ENCODE assay signal across 1 cellular context in genomic region chr9:5838884-5839571, GRCh38.
TF ChIP-seq lines count a peak whose summit lies in the region.

No MANE protein-coding gene starts in this region.

TF ChIP-seq in HepG2, 621 proteins besides CTCF, POLR2A, EP300 and RAD21 (continued from another document and continues in another):
- TF ChIP-seq, protein P1, sequence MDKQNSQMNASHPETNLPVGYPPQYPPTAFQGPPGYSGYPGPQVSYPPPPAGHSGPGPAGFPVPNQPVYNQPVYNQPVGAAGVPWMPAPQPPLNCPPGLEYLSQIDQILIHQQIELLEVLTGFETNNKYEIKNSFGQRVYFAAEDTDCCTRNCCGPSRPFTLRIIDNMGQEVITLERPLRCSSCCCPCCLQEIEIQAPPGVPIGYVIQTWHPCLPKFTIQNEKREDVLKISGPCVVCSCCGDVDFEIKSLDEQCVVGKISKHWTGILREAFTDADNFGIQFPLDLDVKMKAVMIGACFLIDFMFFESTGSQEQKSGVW (CRISPR knock-in tag; IDR thresholded peaks at IDR 0.05; ENCODE audit: borderline replicate concordance) = no peak
- TF ChIP-seq ZNF335 (CRISPR knock-in tag; IDR thresholded peaks at IDR 0.05) = 0 out of 2 replicates have a peak, but pooled peaks have one; percentile 51
- TF ChIP-seq SRSF4 (IDR thresholded peaks at IDR 0.05; ENCODE audit: low read depth, low read length, poor library complexity, severe bottlenecking) = no peak
- TF ChIP-seq ZNF563 (CRISPR knock-in tag; IDR thresholded peaks at IDR 0.05) = no peak
- no peak for TF ChIP-seq ZNF34 (CRISPR knock-in tag; IDR thresholded peaks at IDR 0.05; ENCODE audit: borderline replicate concordance)
- TF ChIP-seq ZKSCAN8 (CRISPR knock-in tag; IDR thresholded peaks at IDR 0.05; ENCODE audit: borderline replicate concordance) = peak; percentile 42; the same call in 1 of the 2 replicates
- TF ChIP-seq, protein P2, sequence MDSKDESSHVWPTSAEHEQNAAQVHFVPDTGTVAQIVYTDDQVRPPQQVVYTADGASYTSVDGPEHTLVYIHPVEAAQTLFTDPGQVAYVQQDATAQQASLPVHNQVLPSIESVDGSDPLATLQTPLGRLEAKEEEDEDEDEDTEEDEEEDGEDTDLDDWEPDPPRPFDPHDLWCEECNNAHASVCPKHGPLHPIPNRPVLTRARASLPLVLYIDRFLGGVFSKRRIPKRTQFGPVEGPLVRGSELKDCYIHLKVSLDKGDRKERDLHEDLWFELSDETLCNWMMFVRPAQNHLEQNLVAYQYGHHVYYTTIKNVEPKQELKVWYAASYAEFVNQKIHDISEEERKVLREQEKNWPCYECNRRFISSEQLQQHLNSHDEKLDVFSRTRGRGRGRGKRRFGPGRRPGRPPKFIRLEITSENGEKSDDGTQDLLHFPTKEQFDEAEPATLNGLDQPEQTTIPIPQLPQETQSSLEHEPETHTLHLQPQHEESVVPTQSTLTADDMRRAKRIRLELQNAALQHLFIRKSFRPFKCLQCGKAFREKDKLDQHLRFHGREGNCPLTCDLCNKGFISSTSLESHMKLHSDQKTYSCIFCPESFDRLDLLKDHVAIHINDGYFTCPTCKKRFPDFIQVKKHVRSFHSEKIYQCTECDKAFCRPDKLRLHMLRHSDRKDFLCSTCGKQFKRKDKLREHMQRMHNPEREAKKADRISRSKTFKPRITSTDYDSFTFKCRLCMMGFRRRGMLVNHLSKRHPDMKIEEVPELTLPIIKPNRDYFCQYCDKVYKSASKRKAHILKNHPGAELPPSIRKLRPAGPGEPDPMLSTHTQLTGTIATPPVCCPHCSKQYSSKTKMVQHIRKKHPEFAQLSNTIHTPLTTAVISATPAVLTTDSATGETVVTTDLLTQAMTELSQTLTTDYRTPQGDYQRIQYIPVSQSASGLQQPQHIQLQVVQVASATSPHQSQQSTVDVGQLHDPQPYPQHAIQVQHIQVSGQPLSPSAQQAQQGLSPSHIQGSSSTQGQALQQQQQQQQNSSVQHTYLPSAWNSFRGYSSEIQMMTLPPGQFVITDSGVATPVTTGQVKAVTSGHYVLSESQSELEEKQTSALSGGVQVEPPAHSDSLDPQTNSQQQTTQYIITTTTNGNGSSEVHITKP (CRISPR knock-in tag; IDR thresholded peaks at IDR 0.05; ENCODE audit: low read depth) = peak; percentile 50; the same call in 1 of the 2 replicates
- peak; percentile 63; the same call in 1 of the 2 replicates for TF ChIP-seq ZNF670 (CRISPR knock-in tag; IDR thresholded peaks at IDR 0.05; ENCODE audit: borderline replicate concordance)
- peak; percentile 41; the same call in 1 of the 2 replicates for TF ChIP-seq KDM2A (CRISPR knock-in tag; IDR thresholded peaks at IDR 0.05; ENCODE audit: borderline replicate concordance, low read depth)
- 0 out of 2 replicates have a peak, but pooled peaks have one; percentile 27 for TF ChIP-seq ZNF24 (IDR thresholded peaks at IDR 0.05)
- TF ChIP-seq CENPT (CRISPR knock-in tag; IDR thresholded peaks at IDR 0.05; ENCODE audit: low read depth) = no peak
- no peak for TF ChIP-seq ZKSCAN1 (IDR thresholded peaks at IDR 0.05; ENCODE audit: low read length)
- peak in 1 of 2 experiments; percentile 52; a peak in 2 of 4 replicates for TF ChIP-seq NR2F1 (CRISPR knock-in tag; IDR thresholded peaks at IDR 0.05)
- TF ChIP-seq MXD4 (CRISPR knock-in tag; IDR thresholded peaks at IDR 0.05) = 0 out of 2 replicates have a peak, but pooled peaks have one; percentile 35
- no peak for TF ChIP-seq ZFYVE20 (CRISPR knock-in tag; IDR thresholded peaks at IDR 0.05; ENCODE audit: borderline replicate concordance, low read depth)
- TF ChIP-seq MTF2 (CRISPR knock-in tag; IDR thresholded peaks at IDR 0.05; ENCODE audit: borderline replicate concordance) = no peak
- TF ChIP-seq SOX5 (CRISPR knock-in tag; IDR thresholded peaks at IDR 0.05; ENCODE audit: borderline replicate concordance) = peak; percentile 78
- TF ChIP-seq, protein P3, sequence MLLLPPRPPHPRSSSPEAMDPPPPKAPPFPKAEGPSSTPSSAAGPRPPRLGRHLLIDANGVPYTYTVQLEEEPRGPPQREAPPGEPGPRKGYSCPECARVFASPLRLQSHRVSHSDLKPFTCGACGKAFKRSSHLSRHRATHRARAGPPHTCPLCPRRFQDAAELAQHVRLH (CRISPR knock-in tag; IDR thresholded peaks at IDR 0.05; ENCODE audit: borderline replicate concordance, low read depth) = peak; percentile 40; the same call in 1 of the 2 replicates
- TF ChIP-seq GFI1 (CRISPR knock-in tag; IDR thresholded peaks at IDR 0.05; ENCODE audit: borderline replicate concordance) = peak; percentile 38; the same call in 1 of the 2 replicates
- TF ChIP-seq ZBTB7B (CRISPR knock-in tag; IDR thresholded peaks at IDR 0.05) = peak; percentile 58; the same call in 1 of the 2 replicates
- 0 out of 2 replicates have a peak, but pooled peaks have one; percentile 11 for TF ChIP-seq BCL6 (CRISPR knock-in tag; IDR thresholded peaks at IDR 0.05)
- TF ChIP-seq POGZ (CRISPR knock-in tag; IDR thresholded peaks at IDR 0.05) = peak; percentile 71
- TF ChIP-seq ASH2L (IDR thresholded peaks at IDR 0.05; ENCODE audit: insufficient read length, low read depth, low read length) = peak; percentile 66
- no peak; the same call in 1 of the 2 replicates for TF ChIP-seq ZNF124 (CRISPR knock-in tag; IDR thresholded peaks at IDR 0.05)
- TF ChIP-seq MIER2 (CRISPR knock-in tag; IDR thresholded peaks at IDR 0.05) = 0 out of 2 replicates have a peak, but pooled peaks have one; percentile 21
- TF ChIP-seq, protein P4, sequence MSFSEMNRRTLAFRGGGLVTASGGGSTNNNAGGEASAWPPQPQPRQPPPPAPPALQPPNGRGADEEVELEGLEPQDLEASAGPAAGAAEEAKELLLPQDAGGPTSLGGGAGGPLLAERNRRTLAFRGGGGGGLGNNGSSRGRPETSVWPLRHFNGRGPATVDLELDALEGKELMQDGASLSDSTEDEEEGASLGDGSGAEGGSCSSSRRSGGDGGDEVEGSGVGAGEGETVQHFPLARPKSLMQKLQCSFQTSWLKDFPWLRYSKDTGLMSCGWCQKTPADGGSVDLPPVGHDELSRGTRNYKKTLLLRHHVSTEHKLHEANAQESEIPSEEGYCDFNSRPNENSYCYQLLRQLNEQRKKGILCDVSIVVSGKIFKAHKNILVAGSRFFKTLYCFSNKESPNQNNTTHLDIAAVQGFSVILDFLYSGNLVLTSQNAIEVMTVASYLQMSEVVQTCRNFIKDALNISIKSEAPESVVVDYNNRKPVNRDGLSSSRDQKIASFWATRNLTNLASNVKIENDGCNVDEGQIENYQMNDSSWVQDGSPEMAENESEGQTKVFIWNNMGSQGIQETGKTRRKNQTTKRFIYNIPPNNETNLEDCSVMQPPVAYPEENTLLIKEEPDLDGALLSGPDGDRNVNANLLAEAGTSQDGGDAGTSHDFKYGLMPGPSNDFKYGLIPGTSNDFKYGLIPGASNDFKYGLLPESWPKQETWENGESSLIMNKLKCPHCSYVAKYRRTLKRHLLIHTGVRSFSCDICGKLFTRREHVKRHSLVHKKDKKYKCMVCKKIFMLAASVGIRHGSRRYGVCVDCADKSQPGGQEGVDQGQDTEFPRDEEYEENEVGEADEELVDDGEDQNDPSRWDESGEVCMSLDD (CRISPR knock-in tag; IDR thresholded peaks at IDR 0.05; ENCODE audit: borderline replicate concordance) = no peak
- TF ChIP-seq ZEB1 (IDR thresholded peaks at IDR 0.05; ENCODE audit: insufficient replicate concordance, low read depth) = peak; percentile 54
- peak; percentile 79 for TF ChIP-seq DMAP1 (CRISPR knock-in tag; IDR thresholded peaks at IDR 0.05)
- TF ChIP-seq, protein P5, sequence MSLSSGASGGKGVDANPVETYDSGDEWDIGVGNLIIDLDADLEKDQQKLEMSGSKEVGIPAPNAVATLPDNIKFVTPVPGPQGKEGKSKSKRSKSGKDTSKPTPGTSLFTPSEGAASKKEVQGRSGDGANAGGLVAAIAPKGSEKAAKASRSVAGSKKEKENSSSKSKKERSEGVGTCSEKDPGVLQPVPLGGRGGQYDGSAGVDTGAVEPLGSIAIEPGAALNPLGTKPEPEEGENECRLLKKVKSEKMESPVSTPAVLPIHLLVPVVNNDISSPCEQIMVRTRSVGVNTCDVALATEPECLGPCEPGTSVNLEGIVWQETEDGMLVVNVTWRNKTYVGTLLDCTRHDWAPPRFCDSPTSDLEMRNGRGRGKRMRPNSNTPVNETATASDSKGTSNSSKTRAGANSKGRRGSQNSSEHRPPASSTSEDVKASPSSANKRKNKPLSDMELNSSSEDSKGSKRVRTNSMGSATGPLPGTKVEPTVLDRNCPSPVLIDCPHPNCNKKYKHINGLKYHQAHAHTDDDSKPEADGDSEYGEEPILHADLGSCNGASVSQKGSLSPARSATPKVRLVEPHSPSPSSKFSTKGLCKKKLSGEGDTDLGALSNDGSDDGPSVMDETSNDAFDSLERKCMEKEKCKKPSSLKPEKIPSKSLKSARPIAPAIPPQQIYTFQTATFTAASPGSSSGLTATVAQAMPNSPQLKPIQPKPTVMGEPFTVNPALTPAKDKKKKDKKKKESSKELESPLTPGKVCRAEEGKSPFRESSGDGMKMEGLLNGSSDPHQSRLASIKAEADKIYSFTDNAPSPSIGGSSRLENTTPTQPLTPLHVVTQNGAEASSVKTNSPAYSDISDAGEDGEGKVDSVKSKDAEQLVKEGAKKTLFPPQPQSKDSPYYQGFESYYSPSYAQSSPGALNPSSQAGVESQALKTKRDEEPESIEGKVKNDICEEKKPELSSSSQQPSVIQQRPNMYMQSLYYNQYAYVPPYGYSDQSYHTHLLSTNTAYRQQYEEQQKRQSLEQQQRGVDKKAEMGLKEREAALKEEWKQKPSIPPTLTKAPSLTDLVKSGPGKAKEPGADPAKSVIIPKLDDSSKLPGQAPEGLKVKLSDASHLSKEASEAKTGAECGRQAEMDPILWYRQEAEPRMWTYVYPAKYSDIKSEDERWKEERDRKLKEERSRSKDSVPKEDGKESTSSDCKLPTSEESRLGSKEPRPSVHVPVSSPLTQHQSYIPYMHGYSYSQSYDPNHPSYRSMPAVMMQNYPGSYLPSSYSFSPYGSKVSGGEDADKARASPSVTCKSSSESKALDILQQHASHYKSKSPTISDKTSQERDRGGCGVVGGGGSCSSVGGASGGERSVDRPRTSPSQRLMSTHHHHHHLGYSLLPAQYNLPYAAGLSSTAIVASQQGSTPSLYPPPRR (CRISPR knock-in tag; IDR thresholded peaks at IDR 0.05; ENCODE audit: borderline replicate concordance) = peak; percentile 34; the same call in 1 of the 2 replicates
- TF ChIP-seq KMT2A (CRISPR knock-in tag; IDR thresholded peaks at IDR 0.05) = peak; percentile 42; the same call in 1 of the 2 replicates
- peak; percentile 34; the same call in 1 of the 2 replicates for TF ChIP-seq TBX2 (CRISPR knock-in tag; IDR thresholded peaks at IDR 0.05; ENCODE audit: borderline replicate concordance)
- TF ChIP-seq, protein P6, sequence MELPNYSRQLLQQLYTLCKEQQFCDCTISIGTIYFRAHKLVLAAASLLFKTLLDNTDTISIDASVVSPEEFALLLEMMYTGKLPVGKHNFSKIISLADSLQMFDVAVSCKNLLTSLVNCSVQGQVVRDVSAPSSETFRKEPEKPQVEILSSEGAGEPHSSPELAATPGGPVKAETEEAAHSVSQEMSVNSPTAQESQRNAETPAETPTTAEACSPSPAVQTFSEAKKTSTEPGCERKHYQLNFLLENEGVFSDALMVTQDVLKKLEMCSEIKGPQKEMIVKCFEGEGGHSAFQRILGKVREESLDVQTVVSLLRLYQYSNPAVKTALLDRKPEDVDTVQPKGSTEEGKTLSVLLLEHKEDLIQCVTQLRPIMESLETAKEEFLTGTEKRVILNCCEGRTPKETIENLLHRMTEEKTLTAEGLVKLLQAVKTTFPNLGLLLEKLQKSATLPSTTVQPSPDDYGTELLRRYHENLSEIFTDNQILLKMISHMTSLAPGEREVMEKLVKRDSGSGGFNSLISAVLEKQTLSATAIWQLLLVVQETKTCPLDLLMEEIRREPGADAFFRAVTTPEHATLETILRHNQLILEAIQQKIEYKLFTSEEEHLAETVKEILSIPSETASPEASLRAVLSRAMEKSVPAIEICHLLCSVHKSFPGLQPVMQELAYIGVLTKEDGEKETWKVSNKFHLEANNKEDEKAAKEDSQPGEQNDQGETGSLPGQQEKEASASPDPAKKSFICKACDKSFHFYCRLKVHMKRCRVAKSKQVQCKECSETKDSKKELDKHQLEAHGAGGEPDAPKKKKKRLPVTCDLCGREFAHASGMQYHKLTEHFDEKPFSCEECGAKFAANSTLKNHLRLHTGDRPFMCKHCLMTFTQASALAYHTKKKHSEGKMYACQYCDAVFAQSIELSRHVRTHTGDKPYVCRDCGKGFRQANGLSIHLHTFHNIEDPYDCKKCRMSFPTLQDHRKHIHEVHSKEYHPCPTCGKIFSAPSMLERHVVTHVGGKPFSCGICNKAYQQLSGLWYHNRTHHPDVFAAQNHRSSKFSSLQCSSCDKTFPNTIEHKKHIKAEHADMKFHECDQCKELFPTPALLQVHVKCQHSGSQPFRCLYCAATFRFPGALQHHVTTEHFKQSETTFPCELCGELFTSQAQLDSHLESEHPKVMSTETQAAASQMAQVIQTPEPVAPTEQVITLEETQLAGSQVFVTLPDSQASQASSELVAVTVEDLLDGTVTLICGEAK (IDR thresholded peaks at IDR 0.05) = no peak
- TF ChIP-seq, protein P6 (CRISPR knock-in tag; IDR thresholded peaks at IDR 0.05) = no peak
- no peak for TF ChIP-seq STAG1 (CRISPR knock-in tag; IDR thresholded peaks at IDR 0.05)
- peak; percentile 74 for TF ChIP-seq MED1 (CRISPR knock-in tag; IDR thresholded peaks at IDR 0.05)
